ENCODE assay signal across 27 cellular contexts in genomic region chr20:62165762-62166399, GRCh38. TPM values are rescaled to one million over a fixed set of nuclear protein-coding genes. Genes with fewer than 3 reads are reported as not detected.
DNase-seq lines count a peak whose midpoint lies in the region; ATAC-seq and TF ChIP-seq lines count a peak whose summit lies in the region.
"Had no signal": no experiment of that assay in that cellular context is flagged by ENCODE, and none has a peak within 500 bp of the region (broad histone marks: within the 10 kb centered on the region; RNA-seq: fewer than 3 reads in every experiment).

No MANE protein-coding gene starts in this region.

- TF ChIP-seq CTCF in RWPE1 (conservative IDR thresholded peaks at IDR 0.05; ENCODE audit: low read depth) (no peak), heart left ventricle (IDR thresholded peaks at IDR 0.05) (no peak), lower leg skin (IDR thresholded peaks at IDR 0.05) (no peak)

- H3K4me3 ChIP-seq in heart left ventricle, result no peak overlapping the region
- H3K4me3 ChIP-seq in lower leg skin (ENCODE audit: low read depth, poor library complexity, severe bottlenecking), result no peak overlapping the region
- H3K4me3 ChIP-seq: SJSA1, testis had no signal

- no peaks in the 10 kb centered on the region for H3K4me1 ChIP-seq in heart left ventricle
- H3K4me1 ChIP-seq: SJSA1, testis had no signal

- intact Hi-C loops in heart left ventricle (cut with DNase I) (no loop called here), sciatic nerve (cut with DNase I) (no loop called here), lower leg skin (cut with DNase I; ENCODE audit: low total_unique reads) (no loop called here)

- peak overlapping the region; percentile 89 for H3K27ac ChIP-seq in RWPE1
- no peak overlapping the region for H3K27ac ChIP-seq in heart left ventricle
- H3K27ac ChIP-seq: SJSA1, testis had no signal

- DNase-seq in HEK293T (ENCODE audit: extremely low spot score) (peak; percentile 75), RWPE1 (ENCODE audit: low spot score) (no peak), heart left ventricle (peak in 3 of 5 donors; percentile 48 to 69 (median 51)), sciatic nerve (ENCODE audit: low spot score) (no peak), activated gamma-delta T cell treated with Interleukin-2 at 50 U/mL for 16 hours (no peak), lower leg skin (ENCODE audit: low spot score in 2 of 2) (no peak)
- DNase-seq: activated CD4-positive, alpha-beta T cell treated with anti-CD3 and anti-CD28 coated beads, Interleukin-2, amount 50 U/mL, for 48 hours; activated CD8-positive, alpha-beta memory T cell treated with anti-CD3 and anti-CD28 coated beads, Interleukin-2, amount 50 U/mL, for 4 hours; CD4-positive, CD25-positive, alpha-beta regulatory T cell; cerebellar nuclear complex; NCI-H1092; NCI-H1694 treated with DMSO at 0.1 percent for 48 hours; NCI-H2171; NCI-H510A; stimulated activated naive CD8-positive, alpha-beta T cell treated with anti-CD3 and anti-CD28 coated beads, Interleukin-15, Interleukin-2, amounts not matched to agents 100 U/mL and 50 U/mL, for 24 hours; testis had no signal

- H3K9me3 ChIP-seq in heart left ventricle, result no peaks in the 10 kb centered on the region
- H3K9me3 ChIP-seq: SJSA1, testis had no signal

- H3K27me3 ChIP-seq in heart left ventricle, result no peaks in the 10 kb centered on the region
- H3K27me3 ChIP-seq: SJSA1, testis had no signal

- CTCF ChIA-PET in HEK293T (lab: Yijun Ruan, JAX) (interaction anchor here (2.5 kb wide), 1 partner anchor 10 kb away, joined by 12 read pairs; no protein-coding TSS in a partner anchor), RWPE1 (lab: Yijun Ruan, JAX) (no interaction called here)

- TF ChIP-seq POLR2A in heart left ventricle (IDR thresholded peaks at IDR 0.05), result no peak
- no peak for TF ChIP-seq POLR2A in lower leg skin (IDR thresholded peaks at IDR 0.05)

- H3K36me3 ChIP-seq in heart left ventricle, result peaks cover 0 to 82% (median 74%) of the 10 kb centered on the region in 9 donors

- 71 to 94% (median 85%) methylated on average over 9 to 25 of the region's 25 CpGs for WGBS in heart left ventricle, 4 donors
- WGBS in lower leg skin, 2 donors, result 83 to 88% methylated on average over 20 to 25 of the region's 25 CpGs

- POLR2A ChIA-PET in HEK293T (lab: Yijun Ruan, JAX), result interaction anchor here (0.8 to 1.6 kb wide), 3 partner anchors 30 to 155 kb away, joined by 3 to 4 read pairs (median 3); no protein-coding TSS in a partner anchor
- POLR2A ChIA-PET in RWPE1 (lab: Yijun Ruan, JAX; ENCODE audit: low non-redundant PET), result no interaction called here

- ATAC-seq in heart left ventricle (peak in 2 of 4 donors; percentile 7 to 25), sciatic nerve (peak; percentile 44), HG02623 (IDR thresholded peaks at IDR 0.05; ENCODE audit: unreplicated experiment) (no peak)
- ATAC-seq: activated CD4-positive, CD25-positive, alpha-beta regulatory T cell treated with anti-CD3 and anti-CD28 coated beads, Interleukin-2, amount 50 U/mL, for 24 hours; Panc1; stimulated activated naive CD8-positive, alpha-beta T cell treated with anti-CD3 and anti-CD28 coated beads, Interleukin-15, Interleukin-2, amounts not matched to agents 100 U/mL and 50 U/mL, for 24 hours had no signal

TF ChIP-seq in HEK293T, 16 proteins besides CTCF, POLR2A, EP300 and RAD21:
- TF ChIP-seq L3MBTL2 (conservative IDR thresholded peaks at IDR 0.05) (peak; percentile 50), SUZ12 (IDR thresholded peaks at IDR 0.05) (no peak)

RNA-seq across cellular contexts. Expression of gene MTG2, which starts 16.9 kb away (rescaled TPM):
- total RNA-seq in heart left ventricle, result 10 to 100 TPM; 20.7 to 36.8 (median 26.5) TPM
- polyA plus RNA-seq in heart left ventricle, result 10 to 100 TPM; 28.9 to 40.7 TPM
- 31.4 TPM for total RNA-seq in sciatic nerve
- 10 to 100 TPM; 21.4 to 42.0 (median 29.1) TPM for total RNA-seq in lower leg skin

RNA-seq across cellular contexts. Expression of gene SS18L1, which starts 22.3 kb away (rescaled TPM):
- total RNA-seq in heart left ventricle (10 to 100 TPM in 2 of 9 donors, 1 to 10 TPM in 7; 6.5 to 12.4 (median 8.6) TPM), sciatic nerve (18.9 TPM), lower leg skin (10 to 100 TPM; 23.3 to 51.7 (median 25.8) TPM)
- 1 to 10 TPM; 7.8 to 7.9 TPM for polyA plus RNA-seq in heart left ventricle

RNA-seq across cellular contexts. Expression of gene PSMA7, which starts 22.7 kb away (rescaled TPM):
- total RNA-seq in heart left ventricle, result 100 to 1,000 TPM; 172 to 432 (median 233) TPM
- polyA plus RNA-seq in heart left ventricle, result 100 to 1,000 TPM; 220 to 472 TPM
- 124 TPM for total RNA-seq in sciatic nerve
- total RNA-seq in lower leg skin, result 100 to 1,000 TPM; 200 to 240 (median 225) TPM

RNA-seq across cellular contexts. Expression of gene LSM14B, which starts 43.6 kb away (rescaled TPM):
- 10 to 100 TPM; 38.6 to 64.7 (median 54.6) TPM for total RNA-seq in heart left ventricle
- polyA plus RNA-seq in heart left ventricle, result 10 to 100 TPM; 26.1 to 60.0 TPM
- 26.5 TPM for total RNA-seq in sciatic nerve
- 10 to 100 TPM; 44.9 to 60.3 (median 49.9) TPM for total RNA-seq in lower leg skin

RNA-seq across cellular contexts. Expression of gene HRH3, which starts 54.2 kb away (rescaled TPM):
- total RNA-seq in heart left ventricle (not detected), sciatic nerve (not detected), lower leg skin (not detected)
- not detected for polyA plus RNA-seq in heart left ventricle
- total RNA-seq: activated T-helper 1 cell treated with anti-CD3 and anti-CD28 coated beads, Interleukin-12 subunit alpha, Interleukin-12 subunit beta, Interleukin-2, Interleukin-4 antibody, amounts not matched to agents 30 ng/mL and 10 ng/mL and 1 ng/mL, durations not matched to agents 14 hours and 24 hours and 36 hours; CD4-positive, CD25-positive, alpha-beta regulatory T cell; endothelial cell of umbilical vein; fibroblast of lung; glomerular endothelial cell; kidney epithelial cell; lung microvascular endothelial cell; SJSA1; T-helper 1 cell treated with Interleukin-12 subunit alpha and Interleukin-12 subunit beta and Interleukin-4 antibody, amounts not matched to agents 30 ng/mL and 1 ng/mL, for 36 hours had no signal
- polyA plus RNA-seq: CD4-positive, CD25-positive, alpha-beta regulatory T cell; endothelial cell of umbilical vein; fibroblast of lung had no signal

Comparison
In these comparisons a context has a peak if more than half of its experiments do, and no peak if none do; other contexts are left out.
1. DNase-seq: peak in HEK293T (single experiment) and heart left ventricle (3 of 5); none in RWPE1 (single experiment), sciatic nerve (single experiment), activated gamma-delta T cell treated with Interleukin-2 at 50 U/mL for 16 hours (single experiment) and lower leg skin (0 of 2).